Comparison of ENCODE assay signal across 37 cellular contexts in genomic region chrX:151741606-151742005, GRCh38. TPM values are rescaled to one million over a fixed set of nuclear protein-coding genes. Genes with fewer than 3 reads are reported as not detected.
"Had no signal": no experiment of that assay in that cellular context is flagged by ENCODE, and none has a peak within 500 bp of the region (broad histone marks: within the 10 kb centered on the region; RNA-seq: fewer than 3 reads in every experiment).

No MANE protein-coding gene starts in this region.

- DNase-seq: activated CD4-positive, alpha-beta memory T cell treated with anti-CD3 and anti-CD28 coated beads, Interleukin-2, amount 10 ng/mL, durations not matched to agents 7 days and 5 days; activated CD4-positive, alpha-beta T cell treated with anti-CD3 and anti-CD28 coated beads for 1 hour; activated CD4-positive, alpha-beta T cell treated with anti-CD3 and anti-CD28 coated beads for 36 hours; activated CD4-positive, alpha-beta T cell treated with anti-CD3 and anti-CD28 coated beads for 48 hours; activated CD4-positive, alpha-beta T cell treated with anti-CD3 and anti-CD28 coated beads, Interleukin-2, amount 10 ng/mL, durations not matched to agents 7 days and 5 days; activated CD4-positive, alpha-beta T cell treated with anti-CD3 and anti-CD28 coated beads, Interleukin-2, amount 50 U/mL, for 48 hours; activated CD4-positive, CD25-positive, alpha-beta regulatory T cell; activated CD8-positive, alpha-beta memory T cell treated with anti-CD3 and anti-CD28 coated beads for 24 hours; activated CD8-positive, alpha-beta memory T cell treated with anti-CD3 and anti-CD28 coated beads, Interleukin-2, amount 10 ng/mL, durations not matched to agents 7 days and 5 days; activated CD8-positive, alpha-beta memory T cell treated with anti-CD3 and anti-CD28 coated beads, Interleukin-2, amount 50 U/mL, for 48 hours; activated CD8-positive, alpha-beta T cell treated with anti-CD3 and anti-CD28 coated beads, Interleukin-2, amount 10 ng/mL, durations not matched to agents 7 days and 5 days; activated effector memory CD4-positive, alpha-beta T cell treated with anti-CD3 and anti-CD28 coated beads, Interleukin-2, amount 50 U/mL, for 16 hours; activated gamma-delta T cell treated with Interleukin-2 at 50 U/mL for 16 hours; activated naive CD4-positive, alpha-beta T cell; activated naive CD4-positive, alpha-beta T cell treated with anti-CD3 and anti-CD28 coated beads for 36 hours; activated naive CD4-positive, alpha-beta T cell treated with anti-CD3 and anti-CD28 coated beads, Interleukin-2, amount 50 U/mL, for 16 hours; activated naive CD8-positive, alpha-beta T cell treated with anti-CD3 and anti-CD28 coated beads for 36 hours; activated T-cell treated with anti-CD3 and anti-CD28 coated beads, Interleukin-2, amount 50 U/mL, for 24 hours; activated T-cell treated with anti-CD3 and anti-CD28 coated beads, Interleukin-2, amount 50 U/mL, for 48 hours; adrenal gland; amniotic stem cell; aorta; body of pancreas; brain microvascular endothelial cell; central memory CD4-positive, alpha-beta T cell; T-helper 1 cell; T-helper 2 cell; T-helper 9 cell; WERI-Rb-1 had no signal

- ATAC-seq: activated CD4-positive, alpha-beta T cell treated with anti-CD3 and anti-CD28 coated beads for 36 hours; activated CD4-positive, CD25-positive, alpha-beta regulatory T cell treated with anti-CD3 and anti-CD28 coated beads, Interleukin-2, amount 50 U/mL, for 24 hours; activated CD8-positive, alpha-beta memory T cell treated with anti-CD3 and anti-CD28 coated beads, Interleukin-2, amount 10 ng/mL, durations not matched to agents 7 days and 5 days; activated CD8-positive, alpha-beta T cell treated with anti-CD3 and anti-CD28 coated beads, Interleukin-2, amount 10 ng/mL, durations not matched to agents 7 days and 5 days; activated naive CD4-positive, alpha-beta T cell treated with anti-CD3 and anti-CD28 coated beads, Interleukin-2, amount 50 U/mL, for 72 hours; body of pancreas; WTC11 had no signal

RNA-seq across cellular contexts. Expression of gene CNGA2, which starts 7.1 kb away (rescaled TPM):
- total RNA-seq: activated CD4-positive, alpha-beta memory T cell treated with anti-CD3 and anti-CD28 coated beads, Interleukin-2, amount 10 ng/mL, durations not matched to agents 7 days and 5 days; activated CD4-positive, alpha-beta T cell treated with anti-CD3 and anti-CD28 coated beads for 36 hours; activated CD4-positive, alpha-beta T cell treated with anti-CD3 and anti-CD28 coated beads, Interleukin-2, amount 10 ng/mL, durations not matched to agents 7 days and 5 days; activated CD8-positive, alpha-beta memory T cell treated with anti-CD3 and anti-CD28 coated beads, Interleukin-2, amount 10 ng/mL, durations not matched to agents 7 days and 5 days; activated CD8-positive, alpha-beta T cell treated with anti-CD3 and anti-CD28 coated beads, Interleukin-2, amount 10 ng/mL, durations not matched to agents 7 days and 5 days; activated naive CD4-positive, alpha-beta T cell treated with anti-CD3 and anti-CD28 coated beads for 36 hours; activated naive CD4-positive, alpha-beta T cell treated with anti-CD3 and anti-CD28 coated beads, Interleukin-2, amount 50 U/mL, for 72 hours; activated naive CD8-positive, alpha-beta T cell treated with anti-CD3 and anti-CD28 coated beads for 36 hours; activated T-helper 2 cell treated with anti-CD3 and anti-CD28 coated beads, Interferon-gamma antibody, Interleukin-2, Interleukin-4, amounts not matched to agents 10 μg/mL and 5 μg/mL and 100 μg/mL, durations not matched to agents 14 hours and 24 hours and 36 hours; adrenal gland; aorta; astrocyte; body of pancreas; breast epithelium; cardiac septum; cerebellum; WTC11 had no signal
- polyA plus RNA-seq: adrenal gland, aorta had no signal

RNA-seq across cellular contexts. Expression of gene FATE1, which starts 25.8 kb away (rescaled TPM):
- total RNA-seq: activated CD4-positive, alpha-beta memory T cell treated with anti-CD3 and anti-CD28 coated beads, Interleukin-2, amount 10 ng/mL, durations not matched to agents 7 days and 5 days; activated CD4-positive, alpha-beta T cell treated with anti-CD3 and anti-CD28 coated beads for 36 hours; activated CD4-positive, alpha-beta T cell treated with anti-CD3 and anti-CD28 coated beads, Interleukin-2, amount 10 ng/mL, durations not matched to agents 7 days and 5 days; activated CD8-positive, alpha-beta memory T cell treated with anti-CD3 and anti-CD28 coated beads, Interleukin-2, amount 10 ng/mL, durations not matched to agents 7 days and 5 days; activated CD8-positive, alpha-beta T cell treated with anti-CD3 and anti-CD28 coated beads, Interleukin-2, amount 10 ng/mL, durations not matched to agents 7 days and 5 days; activated naive CD4-positive, alpha-beta T cell treated with anti-CD3 and anti-CD28 coated beads for 36 hours; activated naive CD4-positive, alpha-beta T cell treated with anti-CD3 and anti-CD28 coated beads, Interleukin-2, amount 50 U/mL, for 72 hours; activated naive CD8-positive, alpha-beta T cell treated with anti-CD3 and anti-CD28 coated beads for 36 hours; activated T-helper 2 cell treated with anti-CD3 and anti-CD28 coated beads, Interferon-gamma antibody, Interleukin-2, Interleukin-4, amounts not matched to agents 10 μg/mL and 5 μg/mL and 100 μg/mL, durations not matched to agents 14 hours and 24 hours and 36 hours; aorta; astrocyte; body of pancreas; breast epithelium; cerebellum; WTC11 had no signal
- polyA plus RNA-seq: aorta had no signal

RNA-seq across cellular contexts. Expression of gene PRRG3, which starts 46.3 kb away (rescaled TPM):
- total RNA-seq: activated CD4-positive, alpha-beta memory T cell treated with anti-CD3 and anti-CD28 coated beads, Interleukin-2, amount 10 ng/mL, durations not matched to agents 7 days and 5 days; activated CD4-positive, alpha-beta T cell treated with anti-CD3 and anti-CD28 coated beads for 36 hours; activated CD4-positive, alpha-beta T cell treated with anti-CD3 and anti-CD28 coated beads, Interleukin-2, amount 10 ng/mL, durations not matched to agents 7 days and 5 days; activated CD8-positive, alpha-beta memory T cell treated with anti-CD3 and anti-CD28 coated beads, Interleukin-2, amount 10 ng/mL, durations not matched to agents 7 days and 5 days; activated CD8-positive, alpha-beta T cell treated with anti-CD3 and anti-CD28 coated beads, Interleukin-2, amount 10 ng/mL, durations not matched to agents 7 days and 5 days; activated naive CD4-positive, alpha-beta T cell treated with anti-CD3 and anti-CD28 coated beads for 36 hours; activated naive CD4-positive, alpha-beta T cell treated with anti-CD3 and anti-CD28 coated beads, Interleukin-2, amount 50 U/mL, for 72 hours; activated naive CD8-positive, alpha-beta T cell treated with anti-CD3 and anti-CD28 coated beads for 36 hours; activated T-helper 2 cell treated with anti-CD3 and anti-CD28 coated beads, Interferon-gamma antibody, Interleukin-2, Interleukin-4, amounts not matched to agents 10 μg/mL and 5 μg/mL and 100 μg/mL, durations not matched to agents 14 hours and 24 hours and 36 hours had no signal
- polyA plus RNA-seq: aorta had no signal
